8 cellular contexts compared by ENCODE assay signal in genomic region chr11:114439229-114440120, GRCh38. TPM values are rescaled to one million over a fixed set of nuclear protein-coding genes. Genes with fewer than 3 reads are reported as not detected.
A peak's percentile ranks its signal among the peaks of the same experiment; 100 is the strongest.
DNase-seq lines count a peak whose midpoint lies in the region; ATAC-seq and TF ChIP-seq lines count a peak whose summit lies in the region.

Gene REXO2, plus strand, starts transcription at chr11:114439467. Its CDS starts 62 bp downstream, at chr11:114439529.

- H3K27me3 Mint-ChIP-seq in chondrocyte (ENCODE audit: low read depth): no peaks in the 10 kb centered on the region

- ATAC-seq in HG03439 (IDR thresholded peaks at IDR 0.05; ENCODE audit: unreplicated experiment): peak; percentile 100

- DNase-seq in BE2C (peak; percentile 95), NCI-H510A treated with DMSO at 0.1 percent for 48 hours (lab: John Stamatoyannopoulos, UW) (peak; percentile 82), chondrocyte (ENCODE audit: low spot score) (peak; percentile 97), kidney epithelial cell (ENCODE audit: low read depth) (peak; percentile 86)
- DNase-seq in activated CD4-positive, alpha-beta T cell treated with anti-CD3 and anti-CD28 coated beads for 24 hours (ENCODE audit: low read depth in 2 of 2): peak; percentile 88
- peak; percentile 86 to 89 for DNase-seq in stimulated activated CD4-positive, alpha-beta T cell treated with anti-CD3 and anti-CD28 coated beads, Interleukin-15, amount 100 ng/mL, for 48 hours (ENCODE audit: low read depth in 2 of 2)

- peak within 1 kb of the TSS; percentile 93 for H3K4me3 ChIP-seq in BE2C (ENCODE audit: low read depth, low read length)
- peak within 1 kb of the TSS; percentile 100 for H3K4me3 ChIP-seq in kidney epithelial cell (ENCODE audit: low read depth, low read length)

- H3K36me3 Mint-ChIP-seq in chondrocyte (ENCODE audit: low read depth): peaks cover 4% of the 10 kb centered on the region

- TF ChIP-seq CTCF in BE2C (IDR thresholded peaks at IDR 0.05; ENCODE audit: low read depth, low read length): peak; percentile 46
- peak; percentile 71 for TF ChIP-seq CTCF in chondrocyte (IDR thresholded peaks at IDR 0.05)
- peak; percentile 42 for TF ChIP-seq CTCF in kidney epithelial cell (IDR thresholded peaks at IDR 0.05; ENCODE audit: insufficient read depth, low read length, poor library complexity, severe bottlenecking)

- no peaks in the 10 kb centered on the region for H3K9me3 Mint-ChIP-seq in chondrocyte (ENCODE audit: low read depth)

- no peaks in the 10 kb centered on the region for H3K27me3 ChIP-seq in BE2C
- H3K27me3 ChIP-seq in kidney epithelial cell (ENCODE audit: control insufficient read depth, insufficient read depth, low read length): no peaks in the 10 kb centered on the region

- H3K4me3 Mint-ChIP-seq in chondrocyte (ENCODE audit: unreplicated experiment): peak within 1 kb of the TSS; percentile 96

- no peaks in the 10 kb centered on the region for H3K4me1 ChIP-seq in BE2C

- H3K4me1 Mint-ChIP-seq in chondrocyte (ENCODE audit: low read depth): peaks cover 56% of the 10 kb centered on the region

- no peaks in the 10 kb centered on the region for H3K9me3 ChIP-seq in BE2C

- H3K36me3 ChIP-seq in BE2C: peaks cover 7% of the 10 kb centered on the region; the same call in 1 of the 2 replicates
- H3K36me3 ChIP-seq in kidney epithelial cell (ENCODE audit: control insufficient read depth, insufficient read depth, low read length): peaks cover 2% of the 10 kb centered on the region

- H3K27ac Mint-ChIP-seq in chondrocyte (ENCODE audit: unreplicated experiment): peak within 1 kb of the TSS; percentile 97

- TF ChIP-seq POLR2A in GM19193 (IDR thresholded peaks at IDR 0.05; ENCODE audit: extremely low read depth, insufficient read depth, insufficient read length): peak; percentile 48

RNA-seq across cellular contexts. Expression of gene REXO2, which starts in this region (rescaled TPM):
- polyA plus RNA-seq in BE2C (2012; ENCODE audit: insufficient read depth, insufficient read length, low read depth): 69.6 TPM
- total RNA-seq in chondrocyte (151 to 183 TPM (median 178 TPM) in 3 replicates), kidney epithelial cell (116 and 147 TPM in 2 replicates)

Comparison
In these comparisons a context has a peak if more than half of its experiments do, and no peak if none do; other contexts are left out.
1. Peak in every context shown above with its lines: DNase-seq, ATAC-seq and H3K4me3 ChIP-seq.